ENCODE assay signal across 1 cellular context in the genomic region with DNA sequence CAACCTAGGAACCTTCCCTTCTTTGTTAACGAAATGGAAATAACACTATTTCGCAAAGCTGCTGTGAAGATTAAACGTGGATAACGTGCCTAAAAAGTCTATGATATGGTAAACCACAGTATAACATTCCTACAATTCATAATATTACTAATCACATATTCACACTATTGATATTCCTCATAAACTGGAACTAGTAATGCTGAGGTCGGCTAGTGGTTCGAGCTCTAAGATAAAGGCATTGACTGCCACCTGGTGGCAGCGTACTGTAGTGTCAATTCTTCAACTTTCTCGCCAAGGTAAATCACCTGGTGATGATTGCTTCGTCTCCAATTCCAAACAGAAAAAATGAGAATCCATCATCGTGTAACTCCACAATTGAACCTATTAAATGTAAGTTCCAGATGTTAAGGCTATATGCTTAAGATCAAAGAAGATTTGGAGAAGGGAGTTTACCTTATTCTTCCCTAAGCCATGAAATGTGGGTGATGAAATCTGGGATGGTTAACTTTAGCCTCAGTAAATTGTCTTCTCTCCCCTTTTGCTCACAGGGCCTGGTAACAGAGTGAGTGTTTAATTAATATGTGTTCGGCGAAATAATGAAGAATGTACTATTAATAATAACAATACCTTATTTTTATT.
TF ChIP-seq lines count a peak whose summit lies in the region.

No MANE protein-coding gene starts in this region.

TF ChIP-seq in HCT116, 20 proteins besides CTCF, POLR2A, EP300 and RAD21 (continued from another document):
- TF ChIP-seq, protein P1, sequence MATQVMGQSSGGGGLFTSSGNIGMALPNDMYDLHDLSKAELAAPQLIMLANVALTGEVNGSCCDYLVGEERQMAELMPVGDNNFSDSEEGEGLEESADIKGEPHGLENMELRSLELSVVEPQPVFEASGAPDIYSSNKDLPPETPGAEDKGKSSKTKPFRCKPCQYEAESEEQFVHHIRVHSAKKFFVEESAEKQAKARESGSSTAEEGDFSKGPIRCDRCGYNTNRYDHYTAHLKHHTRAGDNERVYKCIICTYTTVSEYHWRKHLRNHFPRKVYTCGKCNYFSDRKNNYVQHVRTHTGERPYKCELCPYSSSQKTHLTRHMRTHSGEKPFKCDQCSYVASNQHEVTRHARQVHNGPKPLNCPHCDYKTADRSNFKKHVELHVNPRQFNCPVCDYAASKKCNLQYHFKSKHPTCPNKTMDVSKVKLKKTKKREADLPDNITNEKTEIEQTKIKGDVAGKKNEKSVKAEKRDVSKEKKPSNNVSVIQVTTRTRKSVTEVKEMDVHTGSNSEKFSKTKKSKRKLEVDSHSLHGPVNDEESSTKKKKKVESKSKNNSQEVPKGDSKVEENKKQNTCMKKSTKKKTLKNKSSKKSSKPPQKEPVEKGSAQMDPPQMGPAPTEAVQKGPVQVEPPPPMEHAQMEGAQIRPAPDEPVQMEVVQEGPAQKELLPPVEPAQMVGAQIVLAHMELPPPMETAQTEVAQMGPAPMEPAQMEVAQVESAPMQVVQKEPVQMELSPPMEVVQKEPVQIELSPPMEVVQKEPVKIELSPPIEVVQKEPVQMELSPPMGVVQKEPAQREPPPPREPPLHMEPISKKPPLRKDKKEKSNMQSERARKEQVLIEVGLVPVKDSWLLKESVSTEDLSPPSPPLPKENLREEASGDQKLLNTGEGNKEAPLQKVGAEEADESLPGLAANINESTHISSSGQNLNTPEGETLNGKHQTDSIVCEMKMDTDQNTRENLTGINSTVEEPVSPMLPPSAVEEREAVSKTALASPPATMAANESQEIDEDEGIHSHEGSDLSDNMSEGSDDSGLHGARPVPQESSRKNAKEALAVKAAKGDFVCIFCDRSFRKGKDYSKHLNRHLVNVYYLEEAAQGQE (IDR thresholded peaks at IDR 0.05; ENCODE audit: low read depth) = no peak
- TF ChIP-seq CEBPB (IDR thresholded peaks at IDR 0.05; ENCODE audit: low read depth) = no peak
- no peak for TF ChIP-seq ELF1 (IDR thresholded peaks at IDR 0.05; ENCODE audit: borderline replicate concordance, low read depth)
- no peak for TF ChIP-seq EGR1 (IDR thresholded peaks at IDR 0.05; ENCODE audit: low read depth)
- TF ChIP-seq ZNF274 (IDR thresholded peaks at IDR 0.05; ENCODE audit: low read depth, low read length) = no peak
